ENCODE assay signal across 1 cellular context in the genomic region with DNA sequence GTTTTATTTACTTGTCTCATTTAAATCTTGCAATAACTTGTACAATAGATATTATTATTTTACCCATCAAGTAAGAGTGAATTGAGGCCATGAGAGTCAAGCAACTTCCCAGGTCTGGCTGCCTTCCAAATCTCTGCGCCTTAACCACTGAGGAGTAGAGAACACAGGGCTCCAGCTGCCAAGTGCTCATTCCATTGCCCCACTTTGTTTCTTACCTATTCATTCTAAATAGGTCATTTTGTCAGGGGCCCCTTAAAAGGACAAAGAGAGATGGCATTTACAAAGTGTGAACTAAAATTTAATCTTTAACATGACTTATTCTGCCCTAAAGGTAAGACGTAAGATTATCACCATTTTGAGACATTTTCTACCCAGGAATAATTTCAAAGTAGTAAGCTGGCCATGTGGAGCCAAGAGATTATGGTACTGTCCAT.
TF ChIP-seq lines count a peak whose summit lies in the region.

No MANE protein-coding gene starts in this region.

TF ChIP-seq in HCT116, 20 proteins besides CTCF, POLR2A, EP300 and RAD21 (continued from another document):
- TF ChIP-seq, protein P1, sequence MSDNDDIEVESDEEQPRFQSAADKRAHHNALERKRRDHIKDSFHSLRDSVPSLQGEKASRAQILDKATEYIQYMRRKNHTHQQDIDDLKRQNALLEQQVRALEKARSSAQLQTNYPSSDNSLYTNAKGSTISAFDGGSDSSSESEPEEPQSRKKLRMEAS (IDR thresholded peaks at IDR 0.05), result no peak
